Comparison of ENCODE assay signal across 10 cellular contexts in genomic region chr7:66352071-66352470, GRCh38.
A peak's percentile ranks its signal among the peaks of the same experiment; 100 is the strongest.
DNase-seq lines count a peak whose midpoint lies in the region; ATAC-seq and TF ChIP-seq lines count a peak whose summit lies in the region.
"Had no signal": no experiment of that assay in that cellular context is flagged by ENCODE, and none has a peak within 500 bp of the region (broad histone marks: within the 10 kb centered on the region; RNA-seq: fewer than 3 reads in every experiment).

No MANE protein-coding gene starts in this region.

- no peak overlapping the region for H2AFZ ChIP-seq in ACC112 (ENCODE audit: low read length, unreplicated experiment)

- H3K4me1 ChIP-seq in ACC112 (ENCODE audit: control insufficient read depth, insufficient read depth, low read length, unreplicated experiment) = peaks cover 15% of the 10 kb centered on the region

- H3K9me3 Mint-ChIP-seq in type B pancreatic cell = peaks cover 5% of the 10 kb centered on the region

- DNase-seq in HuH-7.5 (ENCODE audit: low spot score) (peak; percentile 30), cardiac fibroblast (ENCODE audit: low read depth in 2 of 2) (peak; percentile 26 to 30), left lobe of liver (ENCODE audit: low spot score) (no peak), dorsolateral prefrontal cortex (no peak), DMS114 treated with DMSO at 0.1 percent for 48 hours (lab: John Stamatoyannopoulos, UW; ENCODE audit: unreplicated experiment) (no peak), type B pancreatic cell (ENCODE audit: extremely low spot score, unreplicated experiment) (no peak)
- DNase-seq: SHP77 treated with DMSO at 0.1 percent for 48 hours had no signal

- peaks cover 4% of the 10 kb centered on the region; the same call in 1 of the 2 replicates for H3K36me3 ChIP-seq in ACC112 (ENCODE audit: insufficient read depth, low read length)

- H3K27me3 ChIP-seq in ACC112 (ENCODE audit: insufficient read depth, low read length) (no peaks in the 10 kb centered on the region), dorsolateral prefrontal cortex (no peaks in the 10 kb centered on the region)

- H3K79me2 ChIP-seq in ACC112 (ENCODE audit: control insufficient read depth, insufficient read depth, low read length, unreplicated experiment) = peaks cover 12% of the 10 kb centered on the region

- H3K4me1 Mint-ChIP-seq in type B pancreatic cell (ENCODE audit: unreplicated experiment) = peaks cover 12% of the 10 kb centered on the region

- ATAC-seq in left lobe of liver = peak; percentile 61
- no peak for ATAC-seq in GM21447 (IDR thresholded peaks at IDR 0.05; ENCODE audit: unreplicated experiment)

- H3K4me3 Mint-ChIP-seq in type B pancreatic cell = no peak overlapping the region

- H3K27ac ChIP-seq in ACC112 (ENCODE audit: low read depth, low read length) (peak overlapping the region; percentile 19; the same call in 1 of the 2 replicates), dorsolateral prefrontal cortex (no peak overlapping the region)
- H3K27ac ChIP-seq: KMS-11 had no signal

- peak; percentile 5 for TF ChIP-seq CTCF in cardiac fibroblast (IDR thresholded peaks at IDR 0.05; ENCODE audit: low read depth, low read length)
- TF ChIP-seq CTCF in dorsolateral prefrontal cortex (IDR thresholded peaks at IDR 0.05 in 54 of 56, conservative IDR thresholded peaks at IDR 0.05 in 2 of 56; ENCODE audit: low read depth in 1 of 56, partially characterized antibody in 56 of 56) = peak in 3 of 56 donors; percentile 12 to 23 (median 16)
- TF ChIP-seq CTCF in type B pancreatic cell (conservative IDR thresholded peaks at IDR 0.05) = no peak

- H3K36me3 Mint-ChIP-seq in type B pancreatic cell = peaks cover 14% of the 10 kb centered on the region

- H3K27me3 Mint-ChIP-seq in type B pancreatic cell = no peaks in the 10 kb centered on the region

- H3K4me3 ChIP-seq in ACC112 (ENCODE audit: low read depth, low read length) (peak overlapping the region; percentile 12; the same call in 1 of the 2 replicates), cardiac fibroblast (replicated peaks in 1 of 2; ENCODE audit: low read depth in 2 of 2, low read length in 2 of 2) (no peak overlapping the region), dorsolateral prefrontal cortex (peak overlapping the region in 1 of 59 donors; percentile 3)

- intact Hi-C loops in dorsolateral prefrontal cortex (cut with DNase I) = no loop called here

- no peak overlapping the region for H3K27ac Mint-ChIP-seq in type B pancreatic cell

Comparison
In these comparisons a context has a peak if more than half of its experiments do, and no peak if none do; other contexts are left out.
1. DNase-seq: peak in HuH-7.5 (single experiment) and cardiac fibroblast (2 of 2); none in left lobe of liver (single experiment), dorsolateral prefrontal cortex (0 of 10), DMS114 treated with DMSO at 0.1 percent for 48 hours (single experiment) and type B pancreatic cell (single experiment).